8 cellular contexts compared by ENCODE assay signal in genomic region chr10:70578371-70578947, GRCh38. TPM values are rescaled to one million over a fixed set of nuclear protein-coding genes. Genes with fewer than 3 reads are reported as not detected.
A peak's percentile ranks its signal among the peaks of the same experiment; 100 is the strongest.
DNase-seq lines count a peak whose midpoint lies in the region; ATAC-seq lines count a peak whose summit lies in the region.

No MANE protein-coding gene starts in this region.

- peak overlapping the region; percentile 69 for H3K4me3 Mint-ChIP-seq in T-helper 1 cell treated with Interleukin-12 subunit alpha and Interleukin-12 subunit beta and Interleukin-4 antibody, amounts not matched to agents 30 μg/mL and 1 μg/mL, for 36 hours

- peaks cover 2% of the 10 kb centered on the region for H3K36me3 Mint-ChIP-seq in T-helper 1 cell treated with Interleukin-12 subunit alpha and Interleukin-12 subunit beta and Interleukin-4 antibody, amounts not matched to agents 30 μg/mL and 1 μg/mL, for 36 hours (ENCODE audit: low read depth)

- H3K27me3 Mint-ChIP-seq in T-helper 1 cell treated with Interleukin-12 subunit alpha and Interleukin-12 subunit beta and Interleukin-4 antibody, amounts not matched to agents 30 μg/mL and 1 μg/mL, for 36 hours (ENCODE audit: low read depth), result peaks cover 4% of the 10 kb centered on the region

- peak; percentile 98 for DNase-seq in A172 (ENCODE audit: low spot score)
- peak; percentile 96 for DNase-seq in astrocyte of the hippocampus (ENCODE audit: low read depth, low spot score)
- DNase-seq in stimulated activated CD4-positive, alpha-beta T cell treated with anti-CD3 and anti-CD28 coated beads, Interleukin-12 subunit alpha, Interleukin-12 subunit beta, amount 100 ng/mL, for 4 hours, result peak; percentile 43
- no peak for DNase-seq in cerebellar nuclear complex (lab: John Stamatoyannopoulos, UW)

- ATAC-seq in GM19351 (IDR thresholded peaks at IDR 0.05; ENCODE audit: unreplicated experiment) (peak; percentile 60), HG03457 (IDR thresholded peaks at IDR 0.05; ENCODE audit: unreplicated experiment) (peak; percentile 43), GM19023 (IDR thresholded peaks at IDR 0.05; ENCODE audit: unreplicated experiment) (no peak)

- H3K27ac Mint-ChIP-seq in T-helper 1 cell treated with Interleukin-12 subunit alpha and Interleukin-12 subunit beta and Interleukin-4 antibody, amounts not matched to agents 30 μg/mL and 1 μg/mL, for 36 hours, result peak overlapping the region; percentile 92

- H3K9me3 Mint-ChIP-seq in T-helper 1 cell treated with Interleukin-12 subunit alpha and Interleukin-12 subunit beta and Interleukin-4 antibody, amounts not matched to agents 30 μg/mL and 1 μg/mL, for 36 hours, result no peaks in the 10 kb centered on the region

- H3K4me1 Mint-ChIP-seq in T-helper 1 cell treated with Interleukin-12 subunit alpha and Interleukin-12 subunit beta and Interleukin-4 antibody, amounts not matched to agents 30 μg/mL and 1 μg/mL, for 36 hours (ENCODE audit: low read depth), result peaks cover 41% of the 10 kb centered on the region

RNA-seq across cellular contexts. Expression of gene PRF1, which starts 24.1 kb away (rescaled TPM):
- not detected in 2 replicates for total RNA-seq in A172 (2014; rRNA removed; shearing (Covaris generic))

Comparison
In these comparisons a context has a peak if more than half of its experiments do, and no peak if none do; other contexts are left out.
1. DNase-seq: peak in A172 (single experiment), astrocyte of the hippocampus (single experiment) and stimulated activated CD4-positive, alpha-beta T cell treated with anti-CD3 and anti-CD28 coated beads, Interleukin-12 subunit alpha, Interleukin-12 subunit beta, amount 100 ng/mL, for 4 hours (single experiment); none in cerebellar nuclear complex (0 of 2).